Comparison of ENCODE assay signal across 14 cellular contexts in genomic region chr10:70509376-70509775, GRCh38. TPM values are rescaled to one million over a fixed set of nuclear protein-coding genes. Genes with fewer than 3 reads are reported as not detected.
A peak's percentile ranks its signal among the peaks of the same experiment; 100 is the strongest.
DNase-seq lines count a peak whose midpoint lies in the region; ATAC-seq and TF ChIP-seq lines count a peak whose summit lies in the region.
"Had no signal": no experiment of that assay in that cellular context is flagged by ENCODE, and none has a peak within 500 bp of the region (broad histone marks: within the 10 kb centered on the region; RNA-seq: fewer than 3 reads in every experiment).

No MANE protein-coding gene starts in this region.

- no peak for TF ChIP-seq CTCF in WTC11 (IDR thresholded peaks at IDR 0.05)
- TF ChIP-seq CTCF in cardiac muscle cell (IDR thresholded peaks at IDR 0.05; ENCODE audit: low read depth, low read length) = no peak
- TF ChIP-seq CTCF in transverse colon (IDR thresholded peaks at IDR 0.05) = no peak

- no peak for TF ChIP-seq EP300 in transverse colon (IDR thresholded peaks at IDR 0.05; ENCODE audit: low read depth)

- H3K27ac Mint-ChIP-seq in WTC11 (peak overlapping the region; percentile 50; the same call in 1 of the 2 replicates), naive B cell (peak overlapping the region in 5 of 6 donors; percentile 9 to 92 (median 73))
- H3K27ac Mint-ChIP-seq: activated naive CD4-positive, alpha-beta T cell treated with anti-CD3 and anti-CD28 coated beads, Interleukin-2, amount 50 U/mL, for 24 hours; mesothelial cell of epicardium had no signal

- TF ChIP-seq POLR2A in transverse colon (IDR thresholded peaks at IDR 0.05) = no peak

- POLR2A ChIA-PET in WTC11 (lab: Charles Lee) = no interaction called here

- no peaks in the 10 kb centered on the region for H3K9me3 ChIP-seq in cardiac muscle cell (ENCODE audit: low read depth)
- no peaks in the 10 kb centered on the region for H3K9me3 ChIP-seq in transverse colon

- H3K4me1 Mint-ChIP-seq in WTC11 (peaks cover 52% of the 10 kb centered on the region), naive B cell (peaks cover 16 to 44% (median 29%) of the 10 kb centered on the region in 3 donors)
- H3K4me1 Mint-ChIP-seq: activated naive CD4-positive, alpha-beta T cell treated with anti-CD3 and anti-CD28 coated beads, Interleukin-2, amount 50 U/mL, for 24 hours had no signal

- CTCF ChIA-PET in WTC11 (lab: Charles Lee) = interaction anchor here (0.8 to 2.0 kb wide), 10 partner anchors 14 to 145 kb away, joined by 3 to 12 read pairs (median 4); no protein-coding TSS in a partner anchor

- H3K9me3 Mint-ChIP-seq in WTC11 = no peaks in the 10 kb centered on the region
- H3K9me3 Mint-ChIP-seq in naive B cell = no peaks in the 10 kb centered on the region
- H3K9me3 Mint-ChIP-seq: activated naive CD4-positive, alpha-beta T cell treated with anti-CD3 and anti-CD28 coated beads, Interleukin-2, amount 50 U/mL, for 24 hours; mesothelial cell of epicardium had no signal

- H3K4me3 ChIP-seq in cardiac muscle cell = no peak overlapping the region
- no peak overlapping the region for H3K4me3 ChIP-seq in transverse colon
- H3K4me3 ChIP-seq: GM12878 had no signal

- ATAC-seq in WTC11 (no peak), naive B cell (ENCODE audit: low read depth in 2 of 2) (no peak), HG03457 (IDR thresholded peaks at IDR 0.05; ENCODE audit: unreplicated experiment) (no peak)

- DNase-seq in WTC11 (ENCODE audit: low spot score) (no peak), cardiac muscle cell (ENCODE audit: low read depth in 1 of 2, low spot score in 1 of 2) (no peak), naive B cell (no peak), transverse colon (no peak), NAMALWA (ENCODE audit: low spot score) (no peak), activated T-cell treated with anti-CD3 and anti-CD28 coated beads for 4 hours (no peak)
- DNase-seq in activated CD8-positive, alpha-beta memory T cell treated with anti-CD3 and anti-CD28 coated beads, Interleukin-2, amount 50 U/mL, for 48 hours = no peak
- DNase-seq: EL; NCI-H2171; stimulated activated CD4-positive, alpha-beta T cell treated with anti-CD3 and anti-CD28 coated beads, Interleukin-2, amount 100 ng/mL, for 24 hours had no signal

- H3K27ac ChIP-seq in cardiac muscle cell (peak overlapping the region; percentile 19), transverse colon (peak overlapping the region; percentile 43 to 62 (median 49))

- no peaks in the 10 kb centered on the region for H3K36me3 Mint-ChIP-seq in WTC11
- no peaks in the 10 kb centered on the region for H3K36me3 Mint-ChIP-seq in naive B cell
- H3K36me3 Mint-ChIP-seq: activated naive CD4-positive, alpha-beta T cell treated with anti-CD3 and anti-CD28 coated beads, Interleukin-2, amount 50 U/mL, for 24 hours; mesothelial cell of epicardium had no signal

- no peaks in the 10 kb centered on the region for H3K27me3 Mint-ChIP-seq in WTC11 (ENCODE audit: low read depth)
- no peaks in the 10 kb centered on the region for H3K27me3 Mint-ChIP-seq in naive B cell
- H3K27me3 Mint-ChIP-seq: activated naive CD4-positive, alpha-beta T cell treated with anti-CD3 and anti-CD28 coated beads, Interleukin-2, amount 50 U/mL, for 24 hours had no signal

- intact Hi-C loops in transverse colon (cut with DNase I; ENCODE audit: low total_unique reads) = no loop called here

- H3K36me3 ChIP-seq in cardiac muscle cell = no peaks in the 10 kb centered on the region
- no peaks in the 10 kb centered on the region for H3K36me3 ChIP-seq in transverse colon

- H3K4me1 ChIP-seq in cardiac muscle cell (ENCODE audit: low read depth) = peaks cover 38% of the 10 kb centered on the region
- H3K4me1 ChIP-seq in transverse colon = peaks cover 18 to 45% (median 26%) of the 10 kb centered on the region in 4 donors

- in situ Hi-C loops in transverse colon (cut with MboI; ENCODE audit: low pct_ligation_motif_present in 1 of 4, low pct_unique_long_range_greater_than_20kb in 1 of 4, low sequenced_read_pairs in 3 of 4) = no loop called here

- no peak overlapping the region for H3K4me3 Mint-ChIP-seq in WTC11
- H3K4me3 Mint-ChIP-seq in naive B cell = peak overlapping the region in 5 of 8 donors; percentile 33 to 84 (median 73)
- H3K4me3 Mint-ChIP-seq: activated naive CD4-positive, alpha-beta T cell treated with anti-CD3 and anti-CD28 coated beads, Interleukin-2, amount 50 U/mL, for 24 hours; mesothelial cell of epicardium had no signal

- WGBS in transverse colon (ENCODE audit: low coverage in 1 of 2), 2 donors = 52% methylated on average over 2 of the region's 2 CpGs; no CpG with 5 or more reads in 1 of the 2 donors

- H3K27me3 ChIP-seq in cardiac muscle cell (no peaks in the 10 kb centered on the region), transverse colon (no peaks in the 10 kb centered on the region)

TF ChIP-seq in WTC11, 78 proteins besides CTCF, POLR2A, EP300 and RAD21 (continues in another document):
- no peak for TF ChIP-seq ELF4 (CRISPR knock-in tag; IDR thresholded peaks at IDR 0.05; ENCODE audit: low read depth)
- no peak for TF ChIP-seq ETV6 (CRISPR knock-in tag; IDR thresholded peaks at IDR 0.05)
- TF ChIP-seq ZBTB43 (CRISPR knock-in tag; IDR thresholded peaks at IDR 0.05) = no peak
- no peak for TF ChIP-seq ATF3 (CRISPR knock-in tag; conservative IDR thresholded peaks at IDR 0.05)
- no peak for TF ChIP-seq JUN (CRISPR knock-in tag; IDR thresholded peaks at IDR 0.05)
- TF ChIP-seq SMAD3 (CRISPR knock-in tag; IDR thresholded peaks at IDR 0.05; ENCODE audit: borderline replicate concordance) = no peak
- no peak for TF ChIP-seq ZMAT4 (CRISPR knock-in tag; IDR thresholded peaks at IDR 0.05)
- TF ChIP-seq NR1H2 (CRISPR knock-in tag; IDR thresholded peaks at IDR 0.05) = no peak
- no peak for TF ChIP-seq FOXJ3 (CRISPR knock-in tag; IDR thresholded peaks at IDR 0.05; ENCODE audit: borderline replicate concordance)
- TF ChIP-seq KAT7 (CRISPR knock-in tag; IDR thresholded peaks at IDR 0.05; ENCODE audit: borderline replicate concordance) = no peak
- TF ChIP-seq ARID4B (CRISPR knock-in tag; IDR thresholded peaks at IDR 0.05; ENCODE audit: borderline replicate concordance) = no peak
- no peak for TF ChIP-seq PRRX2 (CRISPR knock-in tag; IDR thresholded peaks at IDR 0.05)
- no peak for TF ChIP-seq TCF7 (CRISPR knock-in tag; IDR thresholded peaks at IDR 0.05; ENCODE audit: low read depth)
- no peak for TF ChIP-seq RELA (CRISPR knock-in tag; IDR thresholded peaks at IDR 0.05; ENCODE audit: borderline replicate concordance)

RNA-seq across cellular contexts. Expression of gene PALD1, which starts 30.8 kb away (rescaled TPM):
- total RNA-seq in WTC11 (2021) = 36.1 to 43.6 TPM (median 38.5 TPM) in 3 replicates
- total RNA-seq in cardiac muscle cell = 11.1 and 19.1 TPM in 2 replicates
- polyA plus RNA-seq in cardiac muscle cell = 5.7 and 14.3 TPM in 2 replicates
- polyA plus RNA-seq in naive B cell (ENCODE audit: low read depth in 6 of 6) = 1 to 10 TPM in 1 of 6 donors, under 1 TPM in 4, not detected in 1; 0.49 to 1.9 (median 0.65) TPM
- total RNA-seq in transverse colon = 1 to 10 TPM; 1.4 to 5.2 (median 4.0) TPM
